Comparison of ENCODE assay signal across 13 cellular contexts in genomic region chr21:45432575-45433255, GRCh38. TPM values are rescaled to one million over a fixed set of nuclear protein-coding genes. Genes with fewer than 3 reads are reported as not detected.
DNase-seq lines count a peak whose midpoint lies in the region; TF ChIP-seq lines count a peak whose summit lies in the region.
"Had no signal": no experiment of that assay in that cellular context is flagged by ENCODE, and none has a peak within 500 bp of the region (broad histone marks: within the 10 kb centered on the region; RNA-seq: fewer than 3 reads in every experiment).

No MANE protein-coding gene starts in this region.

- peak overlapping the region; percentile 53 for H3K27ac ChIP-seq in osteoblast (ENCODE audit: low read depth, low read length)

- no peaks in the 10 kb centered on the region for H3K79me2 ChIP-seq in osteoblast (ENCODE audit: insufficient read depth, low read length)

- H3K9ac ChIP-seq in adipocyte (ENCODE audit: low read length): peak overlapping the region; percentile 38

- TF ChIP-seq CTCF in osteoblast (IDR thresholded peaks at IDR 0.05; ENCODE audit: extremely low read depth, low read depth, low read length): no peak

- no peak overlapping the region for H2AFZ ChIP-seq in osteoblast (ENCODE audit: low read length)

- peak; percentile 61 for DNase-seq in AG08396 (ENCODE audit: low spot score)
- DNase-seq in adipocyte (ENCODE audit: low read depth): peak; percentile 63
- DNase-seq in fibroblast of peridontal ligament (ENCODE audit: extremely low read depth): peak; percentile 56
- peak; percentile 98 for DNase-seq in osteoblast (ENCODE audit: insufficient read length, low spot score, missing footprints)
- no peak for DNase-seq in kidney glomerular epithelial cell (lab: John Stamatoyannopoulos, UW)
- no peak for DNase-seq in stimulated activated CD8-positive, alpha-beta memory T cell treated with anti-CD3 and anti-CD28 coated beads, Interleukin-4, amount 100 ng/mL, for 48 hours
- DNase-seq in NCI-H226: no peak
- DNase-seq in iPS-NIHi11 (ENCODE audit: low spot score): no peak
- DNase-seq: activated CD4-positive, alpha-beta memory T cell treated with anti-CD3 and anti-CD28 coated beads for 36 hours; activated naive CD8-positive, alpha-beta T cell treated with anti-CD3 and anti-CD28 coated beads, Interleukin-2, amount 10 ng/mL, durations not matched to agents 7 days and 5 days; NCI-H526 treated with DMSO at 0.1 percent for 48 hours; stimulated activated naive CD4-positive, alpha-beta T cell treated with Interleukin-2 at 50 U/mL for 16 hours had no signal

- H3K27me3 ChIP-seq in adipocyte (replicated peaks; ENCODE audit: control insufficient read depth, insufficient read depth, low read length): no peaks in the 10 kb centered on the region
- no peaks in the 10 kb centered on the region for H3K27me3 ChIP-seq in osteoblast (ENCODE audit: insufficient read depth, low read length)

- peaks cover 18% of the 10 kb centered on the region for H3K4me1 ChIP-seq in adipocyte (ENCODE audit: control insufficient read depth, insufficient read depth, low read length)
- H3K4me1 ChIP-seq in osteoblast (ENCODE audit: insufficient read depth, low read length): peaks cover 24% of the 10 kb centered on the region

- H3K36me3 ChIP-seq in adipocyte (ENCODE audit: control insufficient read depth, insufficient read depth, low read length, severe bottlenecking) (no peaks in the 10 kb centered on the region), osteoblast (ENCODE audit: insufficient read depth, low read length) (no peaks in the 10 kb centered on the region)
- H3K36me3 ChIP-seq: HAP-1 had no signal

- H3K4me3 ChIP-seq in adipocyte (ENCODE audit: low read length): no peak overlapping the region
- H3K4me3 ChIP-seq in osteoblast (ENCODE audit: insufficient read depth, low read length): no peak overlapping the region
- H3K4me3 ChIP-seq: HAP-1 had no signal

- no peaks in the 10 kb centered on the region for H3K9me3 ChIP-seq in adipocyte (ENCODE audit: control insufficient read depth, low read length)
- H3K9me3 ChIP-seq in osteoblast (ENCODE audit: low read depth, low read length): no peaks in the 10 kb centered on the region
- H3K9me3 ChIP-seq: HAP-1 had no signal

- H3K4me2 ChIP-seq in osteoblast (ENCODE audit: insufficient read depth, low read length): peak overlapping the region; percentile 37

- H4K20me1 ChIP-seq in osteoblast (ENCODE audit: insufficient read depth, low read length): no peaks in the 10 kb centered on the region

RNA-seq across cellular contexts. Expression of gene COL18A1, which starts 27.8 kb away (rescaled TPM):
- 8.3 and 8.8 TPM in 2 replicates for total RNA-seq in osteoblast

Comparison
In these comparisons a context has a peak if more than half of its experiments do, and no peak if none do; other contexts are left out.
1. DNase-seq: peak in AG08396 (single experiment), adipocyte (single experiment), fibroblast of peridontal ligament (single experiment) and osteoblast (single experiment); none in kidney glomerular epithelial cell (single experiment), stimulated activated CD8-positive, alpha-beta memory T cell treated with anti-CD3 and anti-CD28 coated beads, Interleukin-4, amount 100 ng/mL, for 48 hours (single experiment), NCI-H226 (single experiment) and iPS-NIHi11 (single experiment).